ENCODE assay signal across 33 cellular contexts in genomic region chr11:79950172-79950571, GRCh38.
"Had no signal": no experiment of that assay in that cellular context is flagged by ENCODE, and none has a peak within 500 bp of the region (broad histone marks: within the 10 kb centered on the region; RNA-seq: fewer than 3 reads in every experiment).

No MANE protein-coding gene starts in this region.

- H3K9ac ChIP-seq: parathyroid adenoma had no signal

- DNase-seq: activated CD4-positive, alpha-beta memory T cell treated with anti-CD3 and anti-CD28 coated beads, Interleukin-2, amount 10 ng/mL, durations not matched to agents 7 days and 5 days; activated CD4-positive, alpha-beta T cell treated with anti-CD3 and anti-CD28 coated beads, Interleukin-2, amount 10 ng/mL, durations not matched to agents 7 days and 5 days; activated CD8-positive, alpha-beta memory T cell treated with anti-CD3 and anti-CD28 coated beads, Interleukin-2, amount 50 U/mL, for 48 hours; activated gamma-delta T cell treated with Interleukin-2 at 50 U/mL for 16 hours; activated naive CD4-positive, alpha-beta T cell treated with anti-CD3 and anti-CD28 coated beads, Interleukin-2, amount 50 U/mL, for 16 hours; activated T-cell treated with anti-CD3 and anti-CD28 coated beads, Interleukin-2, amount 50 U/mL, for 24 hours; amniotic stem cell; brain microvascular endothelial cell; cortex of kidney; esophagus squamous epithelium; left cardiac atrium; left ventricle myocardium superior; mammary epithelial cell; naive B cell; nephron progenitor cell; psoas muscle; sigmoid colon; small intestine; stimulated activated CD4-positive, alpha-beta T cell treated with anti-CD3 and anti-CD28 coated beads, Interleukin-2, amount 100 ng/mL, for 24 hours; stimulated activated naive B cell treated with anti-CD40 and anti-IgM and Interleukin-4, amounts not matched to agents 10 μg/mL and 1 μg/mL and 100 μg/mL, for 72 hours; stomach; T-helper 9 cell; thyroid gland; upper lobe of left lung had no signal

- H3K27ac ChIP-seq: brain microvascular endothelial cell, esophagus squamous epithelium, parathyroid adenoma, psoas muscle, sigmoid colon, stomach, thyroid gland, upper lobe of left lung, vagina, VCaP had no signal

- FAIRE-seq: astrocyte, frontal cortex, keratinocyte, small intestine, TTC549 had no signal

- H3K36me3 ChIP-seq: brain microvascular endothelial cell, esophagus squamous epithelium, sigmoid colon, stomach, thyroid gland, upper lobe of left lung, vagina had no signal

- H2AFZ ChIP-seq: parathyroid adenoma had no signal

- H3K9me3 ChIP-seq: esophagus squamous epithelium, psoas muscle, sigmoid colon, stomach, thyroid gland, upper lobe of left lung, vagina had no signal

- H3K4me3 ChIP-seq: esophagus squamous epithelium, psoas muscle, sigmoid colon, stomach, thyroid gland, upper lobe of left lung, vagina had no signal

- H3K79me2 ChIP-seq: parathyroid adenoma had no signal

- H3K27me3 ChIP-seq: brain microvascular endothelial cell, esophagus squamous epithelium, sigmoid colon, stomach, thyroid gland, upper lobe of left lung, vagina had no signal

- ATAC-seq: activated CD4-positive, CD25-positive, alpha-beta regulatory T cell treated with anti-CD3 and anti-CD28 coated beads, Interleukin-2, amount 50 U/mL, for 24 hours; activated T-helper 17 cell treated with anti-CD3 and anti-CD28 coated beads, Interleukin-2, amount 50 U/mL, for 72 hours; left cardiac atrium; left ventricle myocardium superior; psoas muscle; stimulated activated naive B cell treated with anti-CD40 and anti-IgM and Interleukin-4, amounts not matched to agents 10 μg/mL and 1 μg/mL and 100 μg/mL, for 72 hours had no signal
